2 cellular contexts compared by ENCODE assay signal in genomic region chr1:42861014-42861399, GRCh38.
A peak's percentile ranks its signal among the peaks of the same experiment; 100 is the strongest.
TF ChIP-seq lines count a peak whose summit lies in the region.

No MANE protein-coding gene starts in this region.

TF ChIP-seq in HEK293, 187 proteins besides CTCF, POLR2A, EP300 and RAD21:
- TF ChIP-seq ZNF138 (tag by site-specific recombination; IDR thresholded peaks at IDR 0.05; ENCODE audit: borderline replicate concordance) (no peak), SETDB1 (IDR thresholded peaks at IDR 0.05; ENCODE audit: insufficient read length, low read length) (peak; percentile 69), ZBTB26 (tag by site-specific recombination; optimal IDR thresholded peaks at IDR 0.05) (no peak)

TF ChIP-seq in K562, 482 proteins besides CTCF, POLR2A, EP300 and RAD21:
- TF ChIP-seq EWSR1 (IDR thresholded peaks at IDR 0.05; ENCODE audit: borderline replicate concordance, low read depth, partially characterized antibody) = no peak
- no peak for TF ChIP-seq ZNF586 (CRISPR knock-in tag; conservative IDR thresholded peaks at IDR 0.05)
- no peak for TF ChIP-seq BDP1 (IDR thresholded peaks at IDR 0.05; ENCODE audit: insufficient read depth, insufficient read length)
- TF ChIP-seq BRF2 (IDR thresholded peaks at IDR 0.05; ENCODE audit: borderline replicate concordance, insufficient read depth, insufficient read length) = no peak
- TF ChIP-seq POLR3A (IDR thresholded peaks at IDR 0.05; ENCODE audit: borderline replicate concordance, extremely low read depth, insufficient read depth, insufficient read length) = no peak
- no peak for TF ChIP-seq ZC3H8 (IDR thresholded peaks at IDR 0.05)
- TF ChIP-seq SREBF1 (IDR thresholded peaks at IDR 0.05; ENCODE audit: borderline replicate concordance, low read depth, low read length) = no peak
- TF ChIP-seq ZNF224 (CRISPR knock-in tag; IDR thresholded peaks at IDR 0.05) = no peak
- TF ChIP-seq COPS2 (conservative IDR thresholded peaks at IDR 0.05) = no peak
- no peak for TF ChIP-seq MYC (IDR thresholded peaks at IDR 0.05; ENCODE audit: low read depth, low read length)
- TF ChIP-seq MYC (CRISPR knock-in tag; IDR thresholded peaks at IDR 0.05; ENCODE audit: borderline replicate concordance, low read depth) = no peak
- TF ChIP-seq ZNF518B (CRISPR knock-in tag; IDR thresholded peaks at IDR 0.05) = no peak
- TF ChIP-seq NFIC (IDR thresholded peaks at IDR 0.05) = no peak
- TF ChIP-seq CUX1 (CRISPR knock-in tag; IDR thresholded peaks at IDR 0.05) = no peak
- peak; percentile 66; the same call in 1 of the 2 replicates for TF ChIP-seq TRIM28 (IDR thresholded peaks at IDR 0.05)
- TF ChIP-seq ZNF280A (IDR thresholded peaks at IDR 0.05; ENCODE audit: low read depth, partially characterized antibody) = peak; percentile 77
- TF ChIP-seq ZNF778 (CRISPR knock-in tag; IDR thresholded peaks at IDR 0.05) = no peak
- peak in 1 of 2 experiments; percentile 23; a peak in 1 of 4 replicates for TF ChIP-seq TRIM24 (IDR thresholded peaks at IDR 0.05)
- TF ChIP-seq HIVEP1 (CRISPR knock-in tag; IDR thresholded peaks at IDR 0.05) = no peak
- no peak for TF ChIP-seq ZNF398 (CRISPR knock-in tag; IDR thresholded peaks at IDR 0.05)
- TF ChIP-seq ETV1 (tag; conservative IDR thresholded peaks at IDR 0.05; ENCODE audit: low read depth) = no peak
